In genomic region chr2:231946241-231946814, GRCh38 we compare ENCODE assay signal across 16 cellular contexts. TPM values are rescaled to one million over a fixed set of nuclear protein-coding genes. Genes with fewer than 3 reads are reported as not detected.
DNase-seq lines count a peak whose midpoint lies in the region; ATAC-seq and TF ChIP-seq lines count a peak whose summit lies in the region.
"Had no signal": no experiment of that assay in that cellular context is flagged by ENCODE, and none has a peak within 500 bp of the region (broad histone marks: within the 10 kb centered on the region; RNA-seq: fewer than 3 reads in every experiment).

No MANE protein-coding gene starts in this region.

- no peak overlapping the region for H3K27ac Mint-ChIP-seq in T-helper 17 cell
- H3K27ac Mint-ChIP-seq: IgD-negative memory B cell had no signal

- peak overlapping the region; percentile 45; the same call in 1 of the 2 replicates for H2AFZ ChIP-seq in Loucy (ENCODE audit: low read length)
- peak overlapping the region; percentile 51 for H2AFZ ChIP-seq in neuronal stem cell (ENCODE audit: low read length)

- no peak overlapping the region for H3K4me3 Mint-ChIP-seq in T-helper 17 cell
- H3K4me3 Mint-ChIP-seq: IgD-negative memory B cell had no signal

- H3K36me3 ChIP-seq in BLaER1 treated with 17β-estradiol and CSF1 and Interleukin-3, amounts not matched to agents 10 nM and 100 nM, result no peaks in the 10 kb centered on the region
- H3K36me3 ChIP-seq in Loucy (ENCODE audit: insufficient read depth, low read length), result no peaks in the 10 kb centered on the region
- no peaks in the 10 kb centered on the region for H3K36me3 ChIP-seq in neuronal stem cell (replicated peaks in 1 of 2; ENCODE audit: control insufficient read depth in 2 of 2, insufficient read depth in 2 of 2, low read length in 2 of 2)

- no peak overlapping the region for H2BK15ac ChIP-seq in neuronal stem cell (ENCODE audit: low read length)

- DNase-seq in neuronal stem cell (ENCODE audit: low spot score), result no peak
- no peak for DNase-seq in NCI-H1694 (lab: John Stamatoyannopoulos, UW)
- DNase-seq in T-helper 17 cell, result no peak
- DNase-seq in T-helper 1 cell, result no peak
- DNase-seq: AML-193, Caco-2, HCEC 1CT, Kasumi-1, KG1 had no signal

- H3K79me1 ChIP-seq in neuronal stem cell (ENCODE audit: low read depth, low read length), result no peaks in the 10 kb centered on the region

- H3F3A ChIP-seq in Loucy (ENCODE audit: low read depth), result no peaks in the 10 kb centered on the region

- peaks cover 25% of the 10 kb centered on the region for H3K27me3 Mint-ChIP-seq in T-helper 17 cell

- peak overlapping the region; percentile 42 for H3K18ac ChIP-seq in neuronal stem cell (ENCODE audit: low read length)

- H3K4ac ChIP-seq in neuronal stem cell (ENCODE audit: low read length), result no peak overlapping the region

- H3K79me2 ChIP-seq in Loucy (ENCODE audit: insufficient read depth, low read length), result no peaks in the 10 kb centered on the region

- H2BK5ac ChIP-seq in neuronal stem cell (ENCODE audit: low read length), result no peak overlapping the region

- H3K4me1 ChIP-seq in BLaER1 treated with 17β-estradiol and CSF1 and Interleukin-3, amounts not matched to agents 10 nM and 100 nM, result peaks cover 0 to 21% (median 14%) of the 10 kb centered on the region in 10 experiments; a peak in 14 of 20 replicates
- H3K4me1 ChIP-seq in Loucy (ENCODE audit: insufficient read depth, low read length, poor library complexity, severe bottlenecking), result no peaks in the 10 kb centered on the region
- no peaks in the 10 kb centered on the region for H3K4me1 ChIP-seq in neuronal stem cell (ENCODE audit: control insufficient read depth in 2 of 2, insufficient read depth in 1 of 2, low read depth in 1 of 2, low read length in 2 of 2)
- H3K4me1 ChIP-seq: Caco-2 had no signal

- no peaks in the 10 kb centered on the region for H3K27me3 ChIP-seq in BLaER1 treated with 17β-estradiol and CSF1 and Interleukin-3, amounts not matched to agents 10 nM and 100 nM
- no peaks in the 10 kb centered on the region for H3K27me3 ChIP-seq in Loucy (ENCODE audit: insufficient read depth, low read length, poor library complexity, severe bottlenecking)
- H3K27me3 ChIP-seq in neuronal stem cell (ENCODE audit: control insufficient read depth in 3 of 3, insufficient read depth in 3 of 3, low read depth in 1 of 3, low read length in 3 of 3), result peaks cover 0 to 3% (median 0%) of the 10 kb centered on the region in 3 experiments

- peak overlapping the region; percentile 67 for H3K14ac ChIP-seq in neuronal stem cell (ENCODE audit: low read length)

- no peaks in the 10 kb centered on the region for H4K20me1 ChIP-seq in BLaER1 treated with 17β-estradiol and CSF1 and Interleukin-3, amounts not matched to agents 10 nM and 100 nM
- H4K20me1 ChIP-seq in Loucy (ENCODE audit: insufficient read depth, low read length, poor library complexity, severe bottlenecking), result no peaks in the 10 kb centered on the region

- peaks cover 0 to 3% (median 2%) of the 10 kb centered on the region in 11 experiments; a peak in 12 of 22 replicates for H3K9me3 ChIP-seq in BLaER1 treated with 17β-estradiol and CSF1 and Interleukin-3, amounts not matched to agents 10 nM and 100 nM (replicated peaks in 1 of 11)
- H3K9me3 ChIP-seq in Loucy (ENCODE audit: insufficient read depth, low read depth, low read length), result 0 out of 2 replicates have a peak, but pooled peaks cover under 1% of the 10 kb centered on the region
- no peaks in the 10 kb centered on the region for H3K9me3 ChIP-seq in neuronal stem cell (replicated peaks in 1 of 2; ENCODE audit: control insufficient read depth in 2 of 2, insufficient read depth in 1 of 2, low read depth in 1 of 2, low read length in 2 of 2)
- H3K9me3 ChIP-seq in T-helper 17 cell (ENCODE audit: control insufficient read depth, low read length, poor library complexity, severe bottlenecking), result no peaks in the 10 kb centered on the region
- H3K9me3 ChIP-seq: Caco-2 had no signal

- TF ChIP-seq CTCF in Loucy (conservative IDR thresholded peaks at IDR 0.05; ENCODE audit: low read length), result no peak

- H3K4me1 Mint-ChIP-seq in T-helper 17 cell, result no peaks in the 10 kb centered on the region
- H3K4me1 Mint-ChIP-seq: IgD-negative memory B cell had no signal

- H2BK12ac ChIP-seq in neuronal stem cell (ENCODE audit: low read length), result no peak overlapping the region

- no peak overlapping the region for H3K27ac ChIP-seq in BLaER1 treated with 17β-estradiol and CSF1 and Interleukin-3, amounts not matched to agents 10 nM and 100 nM
- H3K27ac ChIP-seq in neuronal stem cell (replicated peaks; ENCODE audit: low read length), result no peak overlapping the region
- H3K27ac ChIP-seq: HL-60 had no signal

- H3K9me2 ChIP-seq in Loucy (replicated peaks; ENCODE audit: low read depth, low read length), result no peaks in the 10 kb centered on the region

- no peak overlapping the region for H3K4me3 ChIP-seq in BLaER1 treated with 17β-estradiol and CSF1 and Interleukin-3, amounts not matched to agents 10 nM and 100 nM
- H3K4me3 ChIP-seq in Loucy (ENCODE audit: low read length, poor library complexity, severe bottlenecking) (no peak overlapping the region), neuronal stem cell (ENCODE audit: low read length in 2 of 2) (no peak overlapping the region)

- H2AK5ac ChIP-seq in neuronal stem cell (ENCODE audit: low read depth, low read length), result no peak overlapping the region

- WGBS in neuronal stem cell (ENCODE audit: extremely low coverage in 2 of 2, insufficient read length in 2 of 2, insufficient replicate concordance in 1 of 2), 2 donors, result no CpG with 5 or more reads among the region's 15 CpGs

- H4K8ac ChIP-seq in neuronal stem cell (ENCODE audit: low read depth, low read length), result no peak overlapping the region

- no peak overlapping the region for H4K91ac ChIP-seq in neuronal stem cell (ENCODE audit: low read depth, low read length, poor library complexity)

- H3K36me3 Mint-ChIP-seq in T-helper 17 cell (ENCODE audit: low read depth), result no peaks in the 10 kb centered on the region
- H3K36me3 Mint-ChIP-seq: IgD-negative memory B cell had no signal

- H3K23ac ChIP-seq in neuronal stem cell (ENCODE audit: low read depth, low read length, poor library complexity), result no peak overlapping the region

- peak overlapping the region in 6 of 11 experiments; percentile 18 to 50 (median 29); a peak in 9 of 22 replicates for H3K4me2 ChIP-seq in BLaER1 treated with 17β-estradiol and CSF1 and Interleukin-3, amounts not matched to agents 10 nM and 100 nM
- H3K4me2 ChIP-seq in Loucy (ENCODE audit: low read depth, low read length, poor library complexity, severe bottlenecking) (no peak overlapping the region), neuronal stem cell (ENCODE audit: insufficient read depth, low read length, poor library complexity, severe bottlenecking) (no peak overlapping the region)

- ATAC-seq in T-helper 17 cell, result no peak

- no peak overlapping the region for H3K9ac ChIP-seq in BLaER1 treated with 17β-estradiol and CSF1 and Interleukin-3, amounts not matched to agents 10 nM and 100 nM
- H3K9ac ChIP-seq in Loucy (ENCODE audit: low read depth, low read length, poor library complexity, severe bottlenecking) (no peak overlapping the region), neuronal stem cell (ENCODE audit: low read depth, low read length, poor library complexity) (no peak overlapping the region)

- H2BK120ac ChIP-seq in neuronal stem cell (ENCODE audit: low read depth, low read length), result no peak overlapping the region

RNA-seq across cellular contexts. Expression of gene DIS3L2, which starts 15.2 kb away (rescaled TPM):
- 17.7 TPM for polyA plus RNA-seq in neuronal stem cell (2013, experiment 1 of 2)
- 18.0 TPM for polyA plus RNA-seq in neuronal stem cell (2013, experiment 2 of 2)
- 10 to 100 TPM; 55.5 to 67.2 TPM for total RNA-seq in T-helper 17 cell

RNA-seq across cellular contexts. Expression of gene NPPC, which starts 20.1 kb away (rescaled TPM):
- 0.32 TPM for polyA plus RNA-seq in neuronal stem cell (2013, experiment 1 of 2)
- 0.35 TPM for polyA plus RNA-seq in neuronal stem cell (2013, experiment 2 of 2)
- not detected for total RNA-seq in T-helper 17 cell
- total RNA-seq: Caco-2, H4, HT1080 had no signal
- polyA plus RNA-seq: BJ, IgD-negative memory B cell had no signal

Comparison
In these comparisons a context has a peak if more than half of its experiments do, and no peak if none do; other contexts are left out.
1. H3K4me2 ChIP-seq: peak in BLaER1 treated with 17β-estradiol and CSF1 and Interleukin-3, amounts not matched to agents 10 nM and 100 nM (6 of 11); none in Loucy (single experiment) and neuronal stem cell (single experiment).